ENCODE assay signal across 26 cellular contexts in the genomic region with DNA sequence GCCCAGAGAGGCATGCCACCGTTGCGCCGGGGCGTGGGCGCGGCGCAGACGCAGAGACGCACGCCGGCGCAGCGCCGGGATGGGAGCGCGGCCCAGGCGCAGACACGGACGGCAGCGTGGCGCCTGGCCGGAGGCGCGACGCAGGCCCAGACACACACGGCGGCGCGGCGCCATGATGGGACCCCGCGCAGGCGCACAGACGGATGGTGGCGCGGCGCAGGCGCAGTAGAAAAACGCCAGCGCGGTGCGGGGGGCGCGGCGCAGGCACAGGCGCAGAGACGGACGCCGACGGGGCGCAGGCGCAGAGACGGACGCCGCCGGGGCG. TPM values are rescaled to one million over a fixed set of nuclear protein-coding genes. Genes with fewer than 3 reads are reported as not detected.
DNase-seq lines count a peak whose midpoint lies in the region; ATAC-seq and TF ChIP-seq lines count a peak whose summit lies in the region.
"Had no signal": no experiment of that assay in that cellular context is flagged by ENCODE, and none has a peak within 500 bp of the region (broad histone marks: within the 10 kb centered on the region; RNA-seq: fewer than 3 reads in every experiment).

No MANE protein-coding gene starts in this region.

- no peak overlapping the region for H3K4me2 ChIP-seq in GM23338
- H3K4me2 ChIP-seq: BLaER1, KMS-11, PC-9 had no signal

- no peaks in the 10 kb centered on the region for H4K20me1 ChIP-seq in GM23338 (replicated peaks; ENCODE audit: insufficient read depth)
- H4K20me1 ChIP-seq: BLaER1 had no signal

- peaks cover 15% of the 10 kb centered on the region; the same call in 2 of the 3 replicates for H3K9me3 Mint-ChIP-seq in GM23338
- H3K9me3 Mint-ChIP-seq in stimulated activated memory B cell treated with anti-CD40 and anti-IgM and Interleukin-4, amounts not matched to agents 10 μg/mL and 1 μg/mL and 100 μg/mL, for 72 hours: no peaks in the 10 kb centered on the region
- H3K9me3 Mint-ChIP-seq: CD4-positive, CD25-positive, alpha-beta regulatory T cell; IgD-negative memory B cell had no signal

- ATAC-seq in Right ventricle myocardium superior (ENCODE audit: poor library complexity) (peak; percentile 39), left cardiac atrium (no peak), GM23338 (no peak), HG02571 (IDR thresholded peaks at IDR 0.05; ENCODE audit: unreplicated experiment) (no peak)
- ATAC-seq in stimulated activated memory B cell treated with anti-CD40 and anti-IgM and Interleukin-4, amounts not matched to agents 10 μg/mL and 1 μg/mL and 100 μg/mL, for 72 hours: peak; percentile 68

- intact Hi-C loops in Right ventricle myocardium superior (cut with DNase I): no loop called here
- intact Hi-C loops in left cardiac atrium (cut with DNase I): no loop called here
- intact Hi-C loops in thyroid gland (cut with DNase I): no loop called here
- intact Hi-C loops in testis (cut with DNase I; ENCODE audit: low total_unique reads): no loop called here

- H3K4me1 ChIP-seq in GM23338 (ENCODE audit: insufficient read depth): no peaks in the 10 kb centered on the region
- no peaks in the 10 kb centered on the region for H3K4me1 ChIP-seq in thyroid gland
- no peaks in the 10 kb centered on the region for H3K4me1 ChIP-seq in testis
- H3K4me1 ChIP-seq: BLaER1 had no signal

- H3K9me3 ChIP-seq in thyroid gland (no peaks in the 10 kb centered on the region), testis (no peaks in the 10 kb centered on the region)

- H3K27me3 ChIP-seq in GM23338 (ENCODE audit: insufficient read depth) (no peaks in the 10 kb centered on the region), thyroid gland (no peaks in the 10 kb centered on the region), testis (no peaks in the 10 kb centered on the region)
- H3K27me3 ChIP-seq: BLaER1 had no signal

- 0 out of 2 replicates have a peak, but pooled peaks cover 2% of the 10 kb centered on the region for H3F3A ChIP-seq in GM23338 (replicated peaks; ENCODE audit: low read depth)

- H3K4me3 ChIP-seq in GM23338 (no peak overlapping the region), fibroblast of villous mesenchyme (ENCODE audit: low read depth, low read length) (peak overlapping the region; percentile 39), thyroid gland (replicated peaks in 1 of 3) (no peak overlapping the region), testis (no peak overlapping the region)
- H3K4me3 ChIP-seq: BLaER1, PC-9 had no signal

- H3K27ac Mint-ChIP-seq in GM23338: no peak overlapping the region
- no peak overlapping the region for H3K27ac Mint-ChIP-seq in stimulated activated memory B cell treated with anti-CD40 and anti-IgM and Interleukin-4, amounts not matched to agents 10 μg/mL and 1 μg/mL and 100 μg/mL, for 72 hours
- H3K27ac Mint-ChIP-seq: CD4-positive, CD25-positive, alpha-beta regulatory T cell; IgD-negative memory B cell had no signal

- no peaks in the 10 kb centered on the region for H3K79me2 ChIP-seq in GM23338 (replicated peaks; ENCODE audit: insufficient read depth)

- no peak for TF ChIP-seq POLR2A in thyroid gland (IDR thresholded peaks at IDR 0.05)
- no peak for TF ChIP-seq POLR2A in testis (IDR thresholded peaks at IDR 0.05)

- H3K27ac ChIP-seq in GM23338 (ENCODE audit: low read depth) (no peak overlapping the region), thyroid gland (no peak overlapping the region), testis (no peak overlapping the region)
- H3K27ac ChIP-seq: BLaER1, KMS-11, PC-9 had no signal

- WGBS in thyroid gland, 2 donors: 78% methylated on average over 25 of the region's 57 CpGs; no CpG with 5 or more reads in 1 of the 2 donors
- 54% methylated on average over 37 of the region's 57 CpGs; no CpG with 5 or more reads in 1 of the 2 donors for WGBS in testis, 2 donors

- DNase-seq in Right ventricle myocardium superior (no peak), left cardiac atrium (no peak), GM23338 (ENCODE audit: low spot score) (peak; percentile 1), fibroblast of villous mesenchyme (ENCODE audit: low read depth) (peak; percentile 38), thyroid gland (no peak), testis (no peak)
- DNase-seq: 8988T, ACHN, GOT3, HCEC 1CT, NCI-H1092 treated with DMSO at 0.1 percent for 48 hours, NCI-H1436, NCI-H187, NCI-H2081 treated with DMSO at 0.1 percent for 48 hours, NCI-H2171 treated with DMSO at 0.1 percent for 48 hours, NCI-H446, NCI-H524 treated with DMSO at 0.1 percent for 48 hours, NCI-H774, SHP77 had no signal

- peaks cover 6% of the 10 kb centered on the region; the same call in 2 of the 3 replicates for H3K36me3 Mint-ChIP-seq in GM23338 (ENCODE audit: low read depth)
- H3K36me3 Mint-ChIP-seq in stimulated activated memory B cell treated with anti-CD40 and anti-IgM and Interleukin-4, amounts not matched to agents 10 μg/mL and 1 μg/mL and 100 μg/mL, for 72 hours: no peaks in the 10 kb centered on the region
- H3K36me3 Mint-ChIP-seq: CD4-positive, CD25-positive, alpha-beta regulatory T cell; IgD-negative memory B cell had no signal

- no peaks in the 10 kb centered on the region for H3K36me3 ChIP-seq in GM23338 (ENCODE audit: insufficient read depth)
- no peaks in the 10 kb centered on the region for H3K36me3 ChIP-seq in thyroid gland
- H3K36me3 ChIP-seq in testis (ENCODE audit: low read depth, missing control alignments): no peaks in the 10 kb centered on the region
- H3K36me3 ChIP-seq: BLaER1 had no signal

- no peak overlapping the region for H2AFZ ChIP-seq in GM23338
- H2AFZ ChIP-seq: PC-9 had no signal

- H3K9me2 ChIP-seq in GM23338 (ENCODE audit: insufficient read depth): no peaks in the 10 kb centered on the region

- H3K4me1 Mint-ChIP-seq in GM23338: no peaks in the 10 kb centered on the region
- H3K4me1 Mint-ChIP-seq in stimulated activated memory B cell treated with anti-CD40 and anti-IgM and Interleukin-4, amounts not matched to agents 10 μg/mL and 1 μg/mL and 100 μg/mL, for 72 hours: no peaks in the 10 kb centered on the region
- H3K4me1 Mint-ChIP-seq: CD4-positive, CD25-positive, alpha-beta regulatory T cell; IgD-negative memory B cell had no signal

- TF ChIP-seq CTCF in GM23338 (conservative IDR thresholded peaks at IDR 0.05; ENCODE audit: low read depth in 2 of 2): no peak
- no peak for TF ChIP-seq CTCF in fibroblast of villous mesenchyme (IDR thresholded peaks at IDR 0.05; ENCODE audit: insufficient read depth, low read depth, low read length)
- no peak for TF ChIP-seq CTCF in thyroid gland (IDR thresholded peaks at IDR 0.05)
- no peak for TF ChIP-seq CTCF in testis (IDR thresholded peaks at IDR 0.05)

- no peak overlapping the region for H3K4me3 Mint-ChIP-seq in GM23338
- H3K4me3 Mint-ChIP-seq in stimulated activated memory B cell treated with anti-CD40 and anti-IgM and Interleukin-4, amounts not matched to agents 10 μg/mL and 1 μg/mL and 100 μg/mL, for 72 hours: no peak overlapping the region
- H3K4me3 Mint-ChIP-seq: CD4-positive, CD25-positive, alpha-beta regulatory T cell; IgD-negative memory B cell had no signal

- H3K27me3 Mint-ChIP-seq in GM23338 (ENCODE audit: insufficient read depth, low read depth, poor library complexity): peaks cover 9% of the 10 kb centered on the region
- no peaks in the 10 kb centered on the region for H3K27me3 Mint-ChIP-seq in stimulated activated memory B cell treated with anti-CD40 and anti-IgM and Interleukin-4, amounts not matched to agents 10 μg/mL and 1 μg/mL and 100 μg/mL, for 72 hours
- H3K27me3 Mint-ChIP-seq: CD4-positive, CD25-positive, alpha-beta regulatory T cell; IgD-negative memory B cell had no signal

TF ChIP-seq in GM23338, 12 proteins besides CTCF, POLR2A, EP300 and RAD21 (continues in another document):
- TF ChIP-seq POLR2AphosphoS5 (IDR thresholded peaks at IDR 0.05; ENCODE audit: low read depth): no peak

RNA-seq across cellular contexts. Expression of a gene that starts 42.6 kb away (rescaled TPM):
- total RNA-seq in Right ventricle myocardium superior: 6.8 TPM
- total RNA-seq in left cardiac atrium: 10 to 100 TPM in 1 of 2 donors, 1 to 10 TPM in 1; 7.6 to 24.3 TPM
- total RNA-seq in GM23338 (2014; rRNA removed; shearing (Covaris generic)): 31.7 and 32.2 TPM in 2 replicates
- polyA plus RNA-seq in GM23338 (2016; fragmentation: Nextera tagmentation; extraction: Ambion mirVana): 15.6 and 23.2 TPM in 2 replicates
- 17.7 and 23.8 TPM in 2 replicates for total RNA-seq in fibroblast of villous mesenchyme
- total RNA-seq in thyroid gland: 10 to 100 TPM; 25.8 to 68.2 (median 29.0) TPM
- 10 to 100 TPM; 50.5 to 80.7 TPM for total RNA-seq in testis
- polyA plus RNA-seq in testis (ENCODE audit: insufficient read depth, low read depth, low replicate concordance): 7.8 TPM

Comparison
In these comparisons a context has a peak if more than half of its experiments do, and no peak if none do; other contexts are left out.
1. ATAC-seq: peak in Right ventricle myocardium superior (single experiment) and stimulated activated memory B cell treated with anti-CD40 and anti-IgM and Interleukin-4, amounts not matched to agents 10 μg/mL and 1 μg/mL and 100 μg/mL, for 72 hours (single experiment); none in left cardiac atrium (0 of 2), GM23338 (single experiment) and HG02571 (single experiment).
2. DNase-seq: peak in GM23338 (single experiment) and fibroblast of villous mesenchyme (single experiment); none in Right ventricle myocardium superior (single experiment), left cardiac atrium (single experiment), thyroid gland (0 of 2) and testis (single experiment).